In genomic region chr12:81896771-81897170, GRCh38 we compare ENCODE assay signal across 18 cellular contexts.
DNase-seq lines count a peak whose midpoint lies in the region; ATAC-seq and TF ChIP-seq lines count a peak whose summit lies in the region.
"Had no signal": no experiment of that assay in that cellular context is flagged by ENCODE, and none has a peak within 500 bp of the region (broad histone marks: within the 10 kb centered on the region; RNA-seq: fewer than 3 reads in every experiment).

No MANE protein-coding gene starts in this region.

- H3K27ac Mint-ChIP-seq in activated CD4-positive, alpha-beta T cell treated with anti-CD3 and anti-CD28 coated beads for 36 hours = no peak overlapping the region
- H3K27ac Mint-ChIP-seq in activated CD4-positive, alpha-beta T cell treated with anti-CD3 and anti-CD28 coated beads, Interleukin-2, amount 10 ng/mL, durations not matched to agents 7 days and 5 days = no peak overlapping the region
- H3K27ac Mint-ChIP-seq in GM23338 = no peak overlapping the region
- no peak overlapping the region for H3K27ac Mint-ChIP-seq in T-helper 2 cell treated with Interferon-gamma antibody and Interleukin-4, amounts not matched to agents 5 μg/mL and 100 μg/mL, for 36 hours
- H3K27ac Mint-ChIP-seq: activated naive CD4-positive, alpha-beta T cell treated with anti-CD3 and anti-CD28 coated beads, Interleukin-2, amount 50 U/mL, for 24 hours; T-helper 17 cell had no signal

- peaks cover 2% of the 10 kb centered on the region for H3K36me3 Mint-ChIP-seq in activated CD4-positive, alpha-beta T cell treated with anti-CD3 and anti-CD28 coated beads for 36 hours (ENCODE audit: low read depth)
- H3K36me3 Mint-ChIP-seq in activated CD4-positive, alpha-beta T cell treated with anti-CD3 and anti-CD28 coated beads, Interleukin-2, amount 10 ng/mL, durations not matched to agents 7 days and 5 days (ENCODE audit: low read depth) = no peaks in the 10 kb centered on the region
- peaks cover 36% of the 10 kb centered on the region for H3K36me3 Mint-ChIP-seq in GM23338 (ENCODE audit: low read depth)
- no peaks in the 10 kb centered on the region for H3K36me3 Mint-ChIP-seq in T-helper 2 cell treated with Interferon-gamma antibody and Interleukin-4, amounts not matched to agents 5 μg/mL and 100 μg/mL, for 36 hours (ENCODE audit: low read depth)

- H3K27me3 Mint-ChIP-seq in activated CD4-positive, alpha-beta T cell treated with anti-CD3 and anti-CD28 coated beads for 36 hours = no peaks in the 10 kb centered on the region
- no peaks in the 10 kb centered on the region for H3K27me3 Mint-ChIP-seq in activated CD4-positive, alpha-beta T cell treated with anti-CD3 and anti-CD28 coated beads, Interleukin-2, amount 10 ng/mL, durations not matched to agents 7 days and 5 days
- peaks cover 3% of the 10 kb centered on the region for H3K27me3 Mint-ChIP-seq in GM23338 (ENCODE audit: insufficient read depth, low read depth, poor library complexity)
- no peaks in the 10 kb centered on the region for H3K27me3 Mint-ChIP-seq in T-helper 2 cell treated with Interferon-gamma antibody and Interleukin-4, amounts not matched to agents 5 μg/mL and 100 μg/mL, for 36 hours (ENCODE audit: low read depth)
- H3K27me3 Mint-ChIP-seq: activated naive CD4-positive, alpha-beta T cell treated with anti-CD3 and anti-CD28 coated beads, Interleukin-2, amount 50 U/mL, for 24 hours; T-helper 17 cell had no signal

- CTCF ChIA-PET in activated CD4-positive, alpha-beta T cell treated with anti-CD3 and anti-CD28 coated beads for 36 hours (lab: Charles Lee) = interaction anchor here (0.8 kb wide), 1 partner anchor 451 kb away, joined by 4 read pairs; no protein-coding TSS in a partner anchor
- CTCF ChIA-PET in activated CD4-positive, alpha-beta T cell treated with anti-CD3 and anti-CD28 coated beads, Interleukin-2, amount 10 ng/mL, durations not matched to agents 7 days and 5 days (lab: Charles Lee) = no interaction called here

- H3K79me2 ChIP-seq in GM23338 (replicated peaks; ENCODE audit: insufficient read depth) = no peaks in the 10 kb centered on the region

- H4K20me1 ChIP-seq in GM23338 (replicated peaks; ENCODE audit: insufficient read depth) = no peaks in the 10 kb centered on the region

- H3F3A ChIP-seq in GM23338 (replicated peaks; ENCODE audit: low read depth) = no peaks in the 10 kb centered on the region

- H3K4me3 ChIP-seq in GM23338 = no peak overlapping the region
- H3K4me3 ChIP-seq: breast epithelium, mucosa of descending colon, vagina had no signal

- no peaks in the 10 kb centered on the region for H3K4me1 ChIP-seq in GM23338 (ENCODE audit: insufficient read depth)
- H3K4me1 ChIP-seq: breast epithelium, vagina had no signal

- TF ChIP-seq CTCF in GM23338 (conservative IDR thresholded peaks at IDR 0.05; ENCODE audit: low read depth in 2 of 2) = no peak

- H3K27ac ChIP-seq in GM23338 (ENCODE audit: low read depth) = no peak overlapping the region
- H3K27ac ChIP-seq: breast epithelium, vagina had no signal

- H3K4me2 ChIP-seq in GM23338 = no peak overlapping the region

- H2AFZ ChIP-seq in GM23338 = no peak overlapping the region

- H3K4me1 Mint-ChIP-seq in activated CD4-positive, alpha-beta T cell treated with anti-CD3 and anti-CD28 coated beads for 36 hours = no peaks in the 10 kb centered on the region
- no peaks in the 10 kb centered on the region for H3K4me1 Mint-ChIP-seq in activated CD4-positive, alpha-beta T cell treated with anti-CD3 and anti-CD28 coated beads, Interleukin-2, amount 10 ng/mL, durations not matched to agents 7 days and 5 days
- no peaks in the 10 kb centered on the region for H3K4me1 Mint-ChIP-seq in GM23338
- H3K4me1 Mint-ChIP-seq in T-helper 2 cell treated with Interferon-gamma antibody and Interleukin-4, amounts not matched to agents 5 μg/mL and 100 μg/mL, for 36 hours (ENCODE audit: low read depth) = no peaks in the 10 kb centered on the region
- H3K4me1 Mint-ChIP-seq: activated naive CD4-positive, alpha-beta T cell treated with anti-CD3 and anti-CD28 coated beads, Interleukin-2, amount 50 U/mL, for 24 hours; T-helper 17 cell had no signal

- H3K9me3 Mint-ChIP-seq in activated CD4-positive, alpha-beta T cell treated with anti-CD3 and anti-CD28 coated beads for 36 hours (ENCODE audit: low read depth) = peaks cover 17% of the 10 kb centered on the region
- H3K9me3 Mint-ChIP-seq in activated CD4-positive, alpha-beta T cell treated with anti-CD3 and anti-CD28 coated beads, Interleukin-2, amount 10 ng/mL, durations not matched to agents 7 days and 5 days = peaks cover 27% of the 10 kb centered on the region
- H3K9me3 Mint-ChIP-seq in GM23338 = peaks cover 47% of the 10 kb centered on the region
- peaks cover 33% of the 10 kb centered on the region for H3K9me3 Mint-ChIP-seq in T-helper 2 cell treated with Interferon-gamma antibody and Interleukin-4, amounts not matched to agents 5 μg/mL and 100 μg/mL, for 36 hours

- no peak overlapping the region for H3K4me3 Mint-ChIP-seq in activated CD4-positive, alpha-beta T cell treated with anti-CD3 and anti-CD28 coated beads for 36 hours
- H3K4me3 Mint-ChIP-seq in activated CD4-positive, alpha-beta T cell treated with anti-CD3 and anti-CD28 coated beads, Interleukin-2, amount 10 ng/mL, durations not matched to agents 7 days and 5 days = no peak overlapping the region
- no peak overlapping the region for H3K4me3 Mint-ChIP-seq in GM23338
- H3K4me3 Mint-ChIP-seq in T-helper 2 cell treated with Interferon-gamma antibody and Interleukin-4, amounts not matched to agents 5 μg/mL and 100 μg/mL, for 36 hours = no peak overlapping the region
- H3K4me3 Mint-ChIP-seq: activated naive CD4-positive, alpha-beta T cell treated with anti-CD3 and anti-CD28 coated beads, Interleukin-2, amount 50 U/mL, for 24 hours; T-helper 17 cell had no signal

- POLR2A ChIA-PET in activated CD4-positive, alpha-beta T cell treated with anti-CD3 and anti-CD28 coated beads for 36 hours (lab: Charles Lee) = no interaction called here
- POLR2A ChIA-PET in activated CD4-positive, alpha-beta T cell treated with anti-CD3 and anti-CD28 coated beads, Interleukin-2, amount 10 ng/mL, durations not matched to agents 7 days and 5 days (lab: Charles Lee) = no interaction called here

- peaks cover 13% of the 10 kb centered on the region; the same call in 1 of the 2 replicates for H3K36me3 ChIP-seq in GM23338 (ENCODE audit: insufficient read depth)
- H3K36me3 ChIP-seq: breast epithelium, vagina had no signal

- peaks cover 5% of the 10 kb centered on the region; the same call in 1 of the 2 replicates for H3K9me2 ChIP-seq in GM23338 (ENCODE audit: insufficient read depth)

- no peaks in the 10 kb centered on the region for H3K27me3 ChIP-seq in GM23338 (ENCODE audit: insufficient read depth)
- H3K27me3 ChIP-seq: breast epithelium, vagina had no signal

- intact Hi-C loops in activated CD4-positive, alpha-beta T cell treated with anti-CD3 and anti-CD28 coated beads for 36 hours (cut with DNase I, micrococcal nuclease) = no loop called here

- peak; percentile 43 for DNase-seq in activated CD4-positive, alpha-beta T cell treated with anti-CD3 and anti-CD28 coated beads for 36 hours
- DNase-seq in activated CD4-positive, alpha-beta T cell treated with anti-CD3 and anti-CD28 coated beads, Interleukin-2, amount 10 ng/mL, durations not matched to agents 7 days and 5 days = no peak
- DNase-seq in GM23338 (ENCODE audit: low spot score) (peak; percentile 65), amniotic epithelial cell (ENCODE audit: low read depth) (peak; percentile 4), left kidney (ENCODE audit: low read depth, low spot score) (peak; percentile 3), A172 (ENCODE audit: low spot score) (no peak)
- no peak for DNase-seq in T-helper 2 cell treated with Interferon-gamma antibody and Interleukin-4, amounts not matched to agents 5 μg/mL and 100 μg/mL, for 36 hours (ENCODE audit: low spot score)
- DNase-seq: GF-D8, left cardiac atrium, NCI-H1436 treated with DMSO at 0.1 percent for 48 hours, right cardiac atrium, T-helper 17 cell had no signal

- ATAC-seq in activated CD4-positive, alpha-beta T cell treated with anti-CD3 and anti-CD28 coated beads for 36 hours = no peak
- ATAC-seq in GM23338 = no peak
- ATAC-seq in GM19035 (IDR thresholded peaks at IDR 0.05; ENCODE audit: unreplicated experiment) = no peak
- ATAC-seq: activated CD4-positive, CD25-positive, alpha-beta regulatory T cell treated with anti-CD3 and anti-CD28 coated beads, Interleukin-2, amount 50 U/mL, for 24 hours; left cardiac atrium; mucosa of descending colon; right cardiac atrium; T-helper 17 cell had no signal

TF ChIP-seq in GM23338, 12 proteins besides CTCF, POLR2A, EP300 and RAD21 (continues in another document):
- no peak for TF ChIP-seq STAT1 (IDR thresholded peaks at IDR 0.05; ENCODE audit: unreplicated experiment)
- no peak for TF ChIP-seq EZH2 (IDR thresholded peaks at IDR 0.05; ENCODE audit: low read depth, unreplicated experiment)
- TF ChIP-seq POLR2AphosphoS5 (IDR thresholded peaks at IDR 0.05; ENCODE audit: low read depth) = no peak
- TF ChIP-seq REST (IDR thresholded peaks at IDR 0.05; ENCODE audit: unreplicated experiment) = no peak
- no peak for TF ChIP-seq EZH2phosphoT487 (IDR thresholded peaks at IDR 0.05; ENCODE audit: unreplicated experiment)
- TF ChIP-seq JUNB (IDR thresholded peaks at IDR 0.05; ENCODE audit: unreplicated experiment) = no peak
- no peak for TF ChIP-seq ZNF331 (CRISPR knock-in tag; IDR thresholded peaks at IDR 0.05; ENCODE audit: low read depth)

Comparison
In these comparisons a context has a peak if more than half of its experiments do, and no peak if none do; other contexts are left out.
1. DNase-seq: peak in activated CD4-positive, alpha-beta T cell treated with anti-CD3 and anti-CD28 coated beads for 36 hours (single experiment), GM23338 (single experiment), amniotic epithelial cell (single experiment) and left kidney (single experiment); none in activated CD4-positive, alpha-beta T cell treated with anti-CD3 and anti-CD28 coated beads, Interleukin-2, amount 10 ng/mL, durations not matched to agents 7 days and 5 days (single experiment), T-helper 2 cell treated with Interferon-gamma antibody and Interleukin-4, amounts not matched to agents 5 μg/mL and 100 μg/mL, for 36 hours (single experiment) and A172 (single experiment).